In the genomic region with DNA sequence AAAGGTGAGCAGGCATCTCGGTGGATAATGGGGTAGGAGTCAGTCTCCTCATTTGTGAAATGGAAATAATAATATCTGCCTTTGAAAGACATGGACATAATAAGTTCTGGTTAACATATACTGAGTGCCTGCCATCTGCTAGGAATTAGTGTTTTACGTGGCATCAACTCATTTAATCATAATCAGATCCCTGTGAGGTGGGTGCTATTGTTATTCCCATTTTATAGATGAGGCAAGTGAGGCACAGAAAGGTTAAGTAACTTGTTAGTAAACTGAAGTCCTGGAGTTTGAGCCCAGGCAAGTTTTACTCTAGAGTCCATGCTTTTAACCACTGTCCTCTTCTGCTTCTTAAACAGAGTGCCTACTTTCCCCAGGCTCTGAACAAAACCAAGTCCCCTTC, we compare ENCODE assay signal across 20 cellular contexts. TPM values are rescaled to one million over a fixed set of nuclear protein-coding genes. Genes with fewer than 3 reads are reported as not detected.
DNase-seq lines count a peak whose midpoint lies in the region; FAIRE-seq and TF ChIP-seq lines count a peak whose summit lies in the region.
"Had no signal": no experiment of that assay in that cellular context is flagged by ENCODE, and none has a peak within 500 bp of the region (broad histone marks: within the 10 kb centered on the region; RNA-seq: fewer than 3 reads in every experiment).

No MANE protein-coding gene starts in this region.

- H3K27ac ChIP-seq in astrocyte (ENCODE audit: low read depth, low read length) (no peak overlapping the region), mesendoderm (ENCODE audit: low read depth, low read length) (no peak overlapping the region)
- H3K27ac ChIP-seq: BLaER1, C4-2B, GM23248 had no signal

- no peaks in the 10 kb centered on the region for H3K4me1 Mint-ChIP-seq in astrocyte (ENCODE audit: low read depth, unreplicated experiment)
- H3K4me1 Mint-ChIP-seq: B cell had no signal

- no peaks in the 10 kb centered on the region for H3K27me3 ChIP-seq in astrocyte (ENCODE audit: insufficient read depth, low read length)
- H3K27me3 ChIP-seq in mesendoderm (ENCODE audit: insufficient read depth, low read length, poor library complexity) = no peaks in the 10 kb centered on the region

- H3K4me3 Mint-ChIP-seq in astrocyte (ENCODE audit: unreplicated experiment) = no peak overlapping the region
- H3K4me3 Mint-ChIP-seq: B cell; CD4-positive, CD25-positive, alpha-beta regulatory T cell; CD8-positive, alpha-beta T cell had no signal

- no peak overlapping the region for H2BK5ac ChIP-seq in mesendoderm (ENCODE audit: low read length)

- no peak overlapping the region for H2AK5ac ChIP-seq in mesendoderm (ENCODE audit: low read length)

- no CpG with 5 or more reads among the region's 2 CpGs for WGBS in mesendoderm (ENCODE audit: extremely low coverage, insufficient coverage, low lambda C conversion rate)

- peak; percentile 49 for FAIRE-seq in astrocyte (lab: Jason Lieb, UNC)
- no peak for FAIRE-seq in frontal cortex (lab: Jason Lieb, UNC)
- FAIRE-seq: A204.1, G401.6, GM12892, H1 had no signal

- no peak overlapping the region for H3K4ac ChIP-seq in mesendoderm (ENCODE audit: low read depth, low read length)

- no peak overlapping the region for H4K5ac ChIP-seq in mesendoderm (ENCODE audit: low read length)

- H4K20me1 ChIP-seq in astrocyte (ENCODE audit: insufficient read depth, low read length) = peaks cover 6% of the 10 kb centered on the region

- H3K56ac ChIP-seq in mesendoderm (ENCODE audit: low read length) = no peak overlapping the region

- no peaks in the 10 kb centered on the region for H3K79me1 ChIP-seq in mesendoderm (ENCODE audit: low read length)

- peaks cover under 1% of the 10 kb centered on the region for H3K36me3 Mint-ChIP-seq in astrocyte (ENCODE audit: low read depth, unreplicated experiment)
- H3K36me3 Mint-ChIP-seq: CD4-positive, CD25-positive, alpha-beta regulatory T cell had no signal

- peak overlapping the region; percentile 58 for H3K27ac Mint-ChIP-seq in astrocyte (ENCODE audit: unreplicated experiment)
- H3K27ac Mint-ChIP-seq: B cell; CD8-positive, alpha-beta T cell had no signal

- H3K9me3 ChIP-seq in astrocyte (ENCODE audit: insufficient read depth, low read depth, low read length) = no peaks in the 10 kb centered on the region
- H3K9me3 ChIP-seq: BLaER1, Caco-2 had no signal

- H2AFZ ChIP-seq in astrocyte (ENCODE audit: low read depth, low read length) = no peak overlapping the region
- H2AFZ ChIP-seq: GM23248 had no signal

- H3K18ac ChIP-seq in mesendoderm (ENCODE audit: low read length) = no peak overlapping the region

- no peaks in the 10 kb centered on the region for H3K27me3 Mint-ChIP-seq in astrocyte (ENCODE audit: low read depth, unreplicated experiment)
- H3K27me3 Mint-ChIP-seq: B cell; CD4-positive, CD25-positive, alpha-beta regulatory T cell had no signal

- H3K23ac ChIP-seq in mesendoderm (ENCODE audit: low read length) = no peak overlapping the region

- no peak overlapping the region for H2BK120ac ChIP-seq in mesendoderm (ENCODE audit: low read depth, low read length)

- H3K4me1 ChIP-seq in astrocyte (ENCODE audit: insufficient read depth, low read length) (no peaks in the 10 kb centered on the region), mesendoderm (ENCODE audit: control insufficient read depth, low read depth, low read length) (no peaks in the 10 kb centered on the region)
- H3K4me1 ChIP-seq: BLaER1, Caco-2 had no signal

- no peaks in the 10 kb centered on the region for H3K9me3 Mint-ChIP-seq in astrocyte (ENCODE audit: unreplicated experiment)
- H3K9me3 Mint-ChIP-seq: CD4-positive, CD25-positive, alpha-beta regulatory T cell; CD8-positive, alpha-beta T cell had no signal

- no peak overlapping the region for H3K9ac ChIP-seq in astrocyte (ENCODE audit: low read length)
- no peak overlapping the region for H3K9ac ChIP-seq in mesendoderm (ENCODE audit: low read length)
- H3K9ac ChIP-seq: BLaER1, GM23248 had no signal

- no peak overlapping the region for H4K8ac ChIP-seq in mesendoderm (ENCODE audit: low read depth, low read length)

- H2BK15ac ChIP-seq in mesendoderm (replicated peaks; ENCODE audit: low read depth) = no peak overlapping the region

- H3K4me3 ChIP-seq in astrocyte (ENCODE audit: insufficient read depth, low read depth, low read length) (no peak overlapping the region), mesendoderm (ENCODE audit: low read length) (no peak overlapping the region)
- H3K4me3 ChIP-seq: BLaER1, GM23248 had no signal

- H3K79me2 ChIP-seq in astrocyte (ENCODE audit: insufficient read depth, low read length) (peaks cover 3% of the 10 kb centered on the region), mesendoderm (ENCODE audit: control insufficient read depth, insufficient read depth, low read length) (no peaks in the 10 kb centered on the region)

- no peak for TF ChIP-seq CTCF in GM20000 (IDR thresholded peaks at IDR 0.05; ENCODE audit: extremely low read depth, missing control alignments)
- TF ChIP-seq CTCF in astrocyte (IDR thresholded peaks at IDR 0.05; ENCODE audit: insufficient read depth, low read depth, low read length) = no peak

- H3K4me2 ChIP-seq in astrocyte (ENCODE audit: low read length) (no peak overlapping the region), mesendoderm (ENCODE audit: low read length) (no peak overlapping the region)
- H3K4me2 ChIP-seq: BLaER1 had no signal

- DNase-seq in 8988T (peak; percentile 23), GM20000 (ENCODE audit: low spot score) (peak; percentile 3), astrocyte (ENCODE audit: low read depth) (no peak), mesendoderm (no peak), foreskin melanocyte (no peak), frontal cortex (ENCODE audit: low spot score in 2 of 2) (no peak)
- DNase-seq: Caco-2; CD4-positive, CD25-positive, alpha-beta regulatory T cell; CD8-positive, alpha-beta T cell; DMS153; DND-41; GM23248; HCEC 1CT had no signal

- H3K36me3 ChIP-seq in astrocyte (ENCODE audit: insufficient read depth, low read length) = no peaks in the 10 kb centered on the region
- H3K36me3 ChIP-seq in mesendoderm (ENCODE audit: control insufficient read depth, insufficient read depth, low read length) = no peaks in the 10 kb centered on the region

RNA-seq across cellular contexts. Expression of gene CCDC120, which starts 7.5 kb away (rescaled TPM):
- 6.3 and 8.2 TPM in 2 replicates for total RNA-seq in astrocyte
- polyA plus RNA-seq in mesendoderm (2013, experiment 1 of 2) = 10.5 TPM
- 10.8 TPM for polyA plus RNA-seq in mesendoderm (2013, experiment 2 of 2)
- total RNA-seq in frontal cortex = 1.6 TPM

RNA-seq across cellular contexts. Expression of gene PRAF2, which starts 7.5 kb away (rescaled TPM):
- total RNA-seq in astrocyte = 44.4 and 52.8 TPM in 2 replicates
- 11.3 TPM for polyA plus RNA-seq in mesendoderm (2013, experiment 1 of 2)
- polyA plus RNA-seq in mesendoderm (2013, experiment 2 of 2) = 10.4 TPM
- 6.1 TPM for total RNA-seq in frontal cortex

RNA-seq across cellular contexts. Expression of gene WDR45, which starts 13.4 kb away (rescaled TPM):
- 54.9 TPM in 2 replicates for total RNA-seq in astrocyte
- polyA plus RNA-seq in mesendoderm (2013, experiment 1 of 2) = 26.2 TPM
- polyA plus RNA-seq in mesendoderm (2013, experiment 2 of 2) = 25.9 TPM
- 24.5 TPM for total RNA-seq in frontal cortex

RNA-seq across cellular contexts. Expression of gene TFE3, which starts 23.1 kb away (rescaled TPM):
- total RNA-seq in astrocyte (46.5 and 53.4 TPM in 2 replicates), frontal cortex (8.6 TPM)
- polyA plus RNA-seq in mesendoderm (2013, experiment 1 of 2) = 28.5 TPM
- polyA plus RNA-seq in mesendoderm (2013, experiment 2 of 2) = 28.8 TPM

RNA-seq across cellular contexts. Expression of gene GPKOW, which starts 57.3 kb away (rescaled TPM):
- total RNA-seq in astrocyte (15.6 and 16.9 TPM in 2 replicates), frontal cortex (16.3 TPM)
- 12.7 TPM for polyA plus RNA-seq in mesendoderm (2013, experiment 1 of 2)
- 13.2 TPM for polyA plus RNA-seq in mesendoderm (2013, experiment 2 of 2)

Comparison
In these comparisons a context has a peak if more than half of its experiments do, and no peak if none do; other contexts are left out.
1. DNase-seq: peak in 8988T (single experiment) and GM20000 (single experiment); none in astrocyte (single experiment), mesendoderm (single experiment), foreskin melanocyte (single experiment) and frontal cortex (0 of 2).